1 cellular context compared by ENCODE assay signal in the genomic region with DNA sequence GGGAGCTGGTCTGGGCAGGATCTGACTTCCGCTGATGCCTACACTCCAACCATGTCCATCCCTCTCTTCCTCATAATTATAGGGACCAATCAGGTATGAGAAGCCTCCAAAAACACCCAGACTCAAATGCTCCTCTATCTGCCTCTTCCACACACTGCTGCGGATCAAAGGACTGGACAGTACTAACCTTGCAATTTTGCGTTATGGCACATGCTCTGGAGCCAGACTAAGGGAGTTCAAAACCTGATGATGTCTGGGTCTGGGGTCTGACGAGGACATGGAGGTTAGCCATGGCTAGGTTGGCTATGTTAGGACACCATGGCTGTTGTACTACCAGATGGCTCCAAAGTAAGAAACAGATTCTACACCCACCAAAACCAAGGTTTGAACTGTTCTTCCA.
TF ChIP-seq lines count a peak whose summit lies in the region.

No MANE protein-coding gene starts in this region.

TF ChIP-seq in HEK293, 187 proteins besides CTCF, POLR2A, EP300 and RAD21:
- TF ChIP-seq ZNF10 (tag by site-specific recombination; IDR thresholded peaks at IDR 0.05) (no peak), ZNF548 (tag by site-specific recombination; IDR thresholded peaks at IDR 0.05) (no peak), MEIS1 (CRISPR knock-in tag; IDR thresholded peaks at IDR 0.05; ENCODE audit: borderline replicate concordance) (no peak), ZNF707 (tag by site-specific recombination; IDR thresholded peaks at IDR 0.05) (no peak), ZNF600 (tag by site-specific recombination; IDR thresholded peaks at IDR 0.05) (peak; percentile 99), ZNF549 (tag by site-specific recombination; IDR thresholded peaks at IDR 0.05) (no peak)
